Comparison of ENCODE assay signal across 9 cellular contexts in genomic region chr19:56594446-56594782, GRCh38. TPM values are rescaled to one million over a fixed set of nuclear protein-coding genes. Genes with fewer than 3 reads are reported as not detected.
DNase-seq lines count a peak whose midpoint lies in the region; ATAC-seq and TF ChIP-seq lines count a peak whose summit lies in the region.
"Had no signal": no experiment of that assay in that cellular context is flagged by ENCODE, and none has a peak within 500 bp of the region (broad histone marks: within the 10 kb centered on the region; RNA-seq: fewer than 3 reads in every experiment).

No MANE protein-coding gene starts in this region.

- peaks cover 23% of the 10 kb centered on the region for H3K36me3 Mint-ChIP-seq in activated naive CD4-positive, alpha-beta T cell treated with anti-CD3 and anti-CD28 coated beads, Interleukin-2, amount 50 U/mL, for 24 hours
- H3K36me3 Mint-ChIP-seq in activated naive CD8-positive, alpha-beta T cell treated with anti-CD3 and anti-CD28 coated beads, Interleukin-2, amount 10 ng/mL, durations not matched to agents 7 days and 5 days = peaks cover 29% of the 10 kb centered on the region
- H3K36me3 Mint-ChIP-seq in memory B cell (peaks cover 9% of the 10 kb centered on the region), type B pancreatic cell (peaks cover 33% of the 10 kb centered on the region)

- peak overlapping the region in 1 of 2 donors; percentile 86 for H3K4me3 ChIP-seq in left lung

- peaks cover 24% of the 10 kb centered on the region for H3K4me1 Mint-ChIP-seq in activated naive CD4-positive, alpha-beta T cell treated with anti-CD3 and anti-CD28 coated beads, Interleukin-2, amount 50 U/mL, for 24 hours
- peaks cover 12% of the 10 kb centered on the region for H3K4me1 Mint-ChIP-seq in activated naive CD8-positive, alpha-beta T cell treated with anti-CD3 and anti-CD28 coated beads, Interleukin-2, amount 10 ng/mL, durations not matched to agents 7 days and 5 days
- H3K4me1 Mint-ChIP-seq in memory B cell = peaks cover 23% of the 10 kb centered on the region
- peaks cover 8% of the 10 kb centered on the region for H3K4me1 Mint-ChIP-seq in type B pancreatic cell (ENCODE audit: unreplicated experiment)

- TF ChIP-seq CTCF in type B pancreatic cell (conservative IDR thresholded peaks at IDR 0.05) = no peak
- no peak for TF ChIP-seq CTCF in left lung (IDR thresholded peaks at IDR 0.05)

- no peak for DNase-seq in activated naive CD4-positive, alpha-beta T cell treated with anti-CD3 and anti-CD28 coated beads, Interleukin-2, amount 50 U/mL, for 16 hours
- no peak for DNase-seq in activated naive CD8-positive, alpha-beta T cell treated with anti-CD3 and anti-CD28 coated beads, Interleukin-2, amount 10 ng/mL, durations not matched to agents 7 days and 5 days
- DNase-seq in memory B cell (ENCODE audit: low spot score in 2 of 2) (no peak), type B pancreatic cell (ENCODE audit: extremely low spot score, unreplicated experiment) (no peak), left lung (no peak), NCI-H2171 treated with DMSO at 0.1 percent for 48 hours (lab: John Stamatoyannopoulos, UW) (no peak)

- no peak for ATAC-seq in activated naive CD8-positive, alpha-beta T cell treated with anti-CD3 and anti-CD28 coated beads, Interleukin-2, amount 10 ng/mL, durations not matched to agents 7 days and 5 days (ENCODE audit: low read depth)
- no peak for ATAC-seq in memory B cell (ENCODE audit: low read depth)
- no peak for ATAC-seq in left lung
- ATAC-seq in HG03097 (IDR thresholded peaks at IDR 0.05; ENCODE audit: low FRiP score, unreplicated experiment) = no peak

- H3K4me1 ChIP-seq in left lung = peaks cover 4 to 14% of the 10 kb centered on the region in 2 donors

- H3K9me3 ChIP-seq in left lung = peaks cover 0 to 49% of the 10 kb centered on the region in 2 donors
- H3K9me3 ChIP-seq: adrenal gland had no signal

- peak overlapping the region; percentile 70 for H3K27ac Mint-ChIP-seq in activated naive CD4-positive, alpha-beta T cell treated with anti-CD3 and anti-CD28 coated beads, Interleukin-2, amount 50 U/mL, for 24 hours
- H3K27ac Mint-ChIP-seq in activated naive CD8-positive, alpha-beta T cell treated with anti-CD3 and anti-CD28 coated beads, Interleukin-2, amount 10 ng/mL, durations not matched to agents 7 days and 5 days = peak overlapping the region; percentile 95
- H3K27ac Mint-ChIP-seq in memory B cell = peak overlapping the region; percentile 87
- H3K27ac Mint-ChIP-seq in type B pancreatic cell = no peak overlapping the region

- no peaks in the 10 kb centered on the region for H3K27me3 Mint-ChIP-seq in activated naive CD4-positive, alpha-beta T cell treated with anti-CD3 and anti-CD28 coated beads, Interleukin-2, amount 50 U/mL, for 24 hours
- H3K27me3 Mint-ChIP-seq in activated naive CD8-positive, alpha-beta T cell treated with anti-CD3 and anti-CD28 coated beads, Interleukin-2, amount 10 ng/mL, durations not matched to agents 7 days and 5 days = peaks cover 2% of the 10 kb centered on the region
- H3K27me3 Mint-ChIP-seq in memory B cell (no peaks in the 10 kb centered on the region), type B pancreatic cell (no peaks in the 10 kb centered on the region)

- POLR2A ChIA-PET in activated naive CD8-positive, alpha-beta T cell treated with anti-CD3 and anti-CD28 coated beads, Interleukin-2, amount 10 ng/mL, durations not matched to agents 7 days and 5 days (lab: Charles Lee) = interaction anchor here (1.7 kb wide), 1 partner anchor 56 kb away, joined by 8 read pairs; the partner anchor contains the start of gene ZFP28

- intact Hi-C loops in left lung (cut with DNase I) = no loop called here

- peak overlapping the region; percentile 91 for H3K4me3 Mint-ChIP-seq in activated naive CD4-positive, alpha-beta T cell treated with anti-CD3 and anti-CD28 coated beads, Interleukin-2, amount 50 U/mL, for 24 hours
- H3K4me3 Mint-ChIP-seq in activated naive CD8-positive, alpha-beta T cell treated with anti-CD3 and anti-CD28 coated beads, Interleukin-2, amount 10 ng/mL, durations not matched to agents 7 days and 5 days = peak overlapping the region; percentile 100
- peak overlapping the region; percentile 93 for H3K4me3 Mint-ChIP-seq in memory B cell
- H3K4me3 Mint-ChIP-seq in type B pancreatic cell = peak overlapping the region; percentile 94

- no peak overlapping the region for H3K27ac ChIP-seq in left lung

- H3K36me3 ChIP-seq in left lung = peaks cover 0 to 9% of the 10 kb centered on the region in 2 donors
- H3K36me3 ChIP-seq: adrenal gland had no signal

- no peaks in the 10 kb centered on the region for H3K27me3 ChIP-seq in left lung
- H3K27me3 ChIP-seq: adrenal gland had no signal

- peaks cover 29% of the 10 kb centered on the region for H3K9me3 Mint-ChIP-seq in activated naive CD4-positive, alpha-beta T cell treated with anti-CD3 and anti-CD28 coated beads, Interleukin-2, amount 50 U/mL, for 24 hours
- peaks cover 35% of the 10 kb centered on the region for H3K9me3 Mint-ChIP-seq in activated naive CD8-positive, alpha-beta T cell treated with anti-CD3 and anti-CD28 coated beads, Interleukin-2, amount 10 ng/mL, durations not matched to agents 7 days and 5 days
- peaks cover 17% of the 10 kb centered on the region for H3K9me3 Mint-ChIP-seq in memory B cell
- H3K9me3 Mint-ChIP-seq in type B pancreatic cell = peaks cover 11% of the 10 kb centered on the region

RNA-seq across cellular contexts. Expression of gene ZNF71, which starts 0.7 kb away (rescaled TPM):
- total RNA-seq in activated naive CD8-positive, alpha-beta T cell treated with anti-CD3 and anti-CD28 coated beads, Interleukin-2, amount 10 ng/mL, durations not matched to agents 7 days and 5 days = 1 to 10 TPM; 8.3 to 8.5 TPM
- 10.4 and 15.8 TPM in 2 replicates for total RNA-seq in type B pancreatic cell (ENCODE audit: low replicate concordance)
- 1 to 10 TPM; 5.6 to 6.4 TPM for total RNA-seq in left lung

RNA-seq across cellular contexts. Expression of gene ZNF470, which starts 27.1 kb away (rescaled TPM):
- total RNA-seq in activated naive CD8-positive, alpha-beta T cell treated with anti-CD3 and anti-CD28 coated beads, Interleukin-2, amount 10 ng/mL, durations not matched to agents 7 days and 5 days = 1 to 10 TPM; 7.3 to 8.8 TPM
- total RNA-seq in type B pancreatic cell (ENCODE audit: low replicate concordance) = 5.1 and 6.5 TPM in 2 replicates
- 1 to 10 TPM; 4.2 to 5.8 TPM for total RNA-seq in left lung

RNA-seq across cellular contexts. Expression of gene SMIM17, which starts 48.5 kb away (rescaled TPM):
- under 1 TPM in 1 of 2 experiments, not detected in 1; 0.39 TPM for total RNA-seq in activated naive CD8-positive, alpha-beta T cell treated with anti-CD3 and anti-CD28 coated beads, Interleukin-2, amount 10 ng/mL, durations not matched to agents 7 days and 5 days
- total RNA-seq in type B pancreatic cell (ENCODE audit: low replicate concordance) (0.43 and 1.1 TPM in 2 replicates), left lung (not detected)

RNA-seq across cellular contexts. Expression of gene ZFP28, which starts 55.7 kb away (rescaled TPM):
- 10 to 100 TPM; 12.2 TPM for total RNA-seq in activated naive CD8-positive, alpha-beta T cell treated with anti-CD3 and anti-CD28 coated beads, Interleukin-2, amount 10 ng/mL, durations not matched to agents 7 days and 5 days
- total RNA-seq in type B pancreatic cell (ENCODE audit: low replicate concordance) = 6.2 and 7.2 TPM in 2 replicates
- total RNA-seq in left lung = 1 to 10 TPM; 6.3 to 7.0 TPM
